Comparison of ENCODE assay signal across 15 cellular contexts in the genomic region with DNA sequence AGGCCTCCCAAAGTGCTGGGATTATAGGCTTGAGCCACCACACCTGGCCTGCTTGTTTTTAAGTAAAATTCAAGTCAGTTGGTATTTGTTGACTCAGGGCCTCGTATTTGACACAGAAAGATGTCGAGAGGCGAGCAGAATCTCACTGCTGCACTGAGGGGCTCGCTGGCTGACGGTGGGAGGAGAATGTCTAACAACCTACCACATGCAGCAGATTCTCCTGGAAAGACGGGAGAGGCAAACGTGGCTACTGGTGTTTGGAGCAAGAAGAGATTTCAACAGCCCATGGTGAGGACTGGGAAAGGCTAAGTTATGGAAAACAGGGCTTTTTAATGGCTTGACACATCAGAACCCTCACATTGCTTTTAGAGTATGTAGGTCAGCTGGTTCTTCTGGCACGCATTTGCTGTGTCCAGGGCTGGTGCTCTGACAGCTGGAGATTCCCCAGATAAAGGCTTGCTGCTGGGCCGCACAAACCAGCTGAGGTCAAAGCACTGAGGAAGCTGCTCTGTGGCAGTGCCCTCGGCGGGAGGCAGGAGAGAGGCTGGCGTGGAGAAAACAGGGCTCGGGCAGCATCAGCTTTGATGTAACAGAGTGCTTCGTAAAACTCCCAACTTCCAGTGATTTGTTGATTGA.
A peak's percentile ranks its signal among the peaks of the same experiment; 100 is the strongest.
DNase-seq lines count a peak whose midpoint lies in the region; ATAC-seq and TF ChIP-seq lines count a peak whose summit lies in the region.
"Had no signal": no experiment of that assay in that cellular context is flagged by ENCODE, and none has a peak within 500 bp of the region (broad histone marks: within the 10 kb centered on the region; RNA-seq: fewer than 3 reads in every experiment).

No MANE protein-coding gene starts in this region.

- TF ChIP-seq CTCF in choroid plexus epithelial cell (conservative IDR thresholded peaks at IDR 0.05; ENCODE audit: low read depth, low read length) = no peak
- no peak for TF ChIP-seq CTCF in mucosa of descending colon (IDR thresholded peaks at IDR 0.05)
- no peak for TF ChIP-seq CTCF in type B pancreatic cell (conservative IDR thresholded peaks at IDR 0.05)
- no peak for TF ChIP-seq CTCF in natural killer cell (IDR thresholded peaks at IDR 0.05)

- H3K36me3 Mint-ChIP-seq in type B pancreatic cell (no peaks in the 10 kb centered on the region), immature natural killer cell (no peaks in the 10 kb centered on the region), natural killer cell (no peaks in the 10 kb centered on the region)

- peaks cover 29% of the 10 kb centered on the region for H3K4me1 Mint-ChIP-seq in type B pancreatic cell (ENCODE audit: unreplicated experiment)
- peaks cover 0 to 1% of the 10 kb centered on the region in 2 donors for H3K4me1 Mint-ChIP-seq in immature natural killer cell
- H3K4me1 Mint-ChIP-seq in natural killer cell = peaks cover 0 to 5% of the 10 kb centered on the region in 2 donors
- H3K4me1 Mint-ChIP-seq: activated B cell treated with CpG ODN at 0.5 μM for 24 hours had no signal

- H3K27ac Mint-ChIP-seq in type B pancreatic cell (peak overlapping the region; percentile 51), immature natural killer cell (no peak overlapping the region), natural killer cell (no peak overlapping the region)
- H3K27ac Mint-ChIP-seq: activated B cell treated with CpG ODN at 0.5 μM for 24 hours; effector memory CD8-positive, alpha-beta T cell had no signal

- peak; percentile 9 for DNase-seq in DMS153 (lab: John Stamatoyannopoulos, UW)
- no peak for DNase-seq in DMS153 treated with DMSO at 0.1 percent for 48 hours (lab: John Stamatoyannopoulos, UW; ENCODE audit: unreplicated experiment)
- DNase-seq in choroid plexus epithelial cell (ENCODE audit: low read depth) = peak; percentile 42
- DNase-seq in mucosa of descending colon = no peak
- DNase-seq in type B pancreatic cell (ENCODE audit: extremely low spot score, unreplicated experiment) = no peak
- DNase-seq in DMS79 (lab: John Stamatoyannopoulos, UW) = no peak
- DNase-seq in immature natural killer cell = no peak
- DNase-seq in natural killer cell = no peak
- DNase-seq: activated B cell treated with CpG ODN at 0.5 μM for 24 hours; activated T-cell treated with anti-CD3 and anti-CD28 coated beads, Interleukin-2, amount 50 U/mL, for 1 hour; effector memory CD8-positive, alpha-beta T cell; NCI-H1694 treated with DMSO at 0.1 percent for 48 hours; NK-92 treated with Interleukin-12 subunit alpha and Interleukin-12 subunit beta, amount 100 ng/mL, for 24 hours; testis had no signal

- H3K4me1 ChIP-seq in mucosa of descending colon (ENCODE audit: low read depth) = peaks cover 7% of the 10 kb centered on the region
- H3K4me1 ChIP-seq: testis had no signal

- H3K36me3 ChIP-seq in mucosa of descending colon (ENCODE audit: low read depth) = no peaks in the 10 kb centered on the region

- H3K4me3 Mint-ChIP-seq in type B pancreatic cell (no peak overlapping the region), immature natural killer cell (no peak overlapping the region), natural killer cell (no peak overlapping the region)
- H3K4me3 Mint-ChIP-seq: activated B cell treated with CpG ODN at 0.5 μM for 24 hours; effector memory CD8-positive, alpha-beta T cell had no signal

- ATAC-seq in mucosa of descending colon (peak; percentile 4), natural killer cell (no peak)
- ATAC-seq: effector memory CD8-positive, alpha-beta T cell had no signal

- H3K4me3 ChIP-seq in choroid plexus epithelial cell (ENCODE audit: low read depth, low read length) (no peak overlapping the region), mucosa of descending colon (no peak overlapping the region)
- H3K4me3 ChIP-seq: SK-N-MC, testis had no signal

- H3K9me3 Mint-ChIP-seq in type B pancreatic cell (no peaks in the 10 kb centered on the region), immature natural killer cell (no peaks in the 10 kb centered on the region), natural killer cell (no peaks in the 10 kb centered on the region)

- H3K27me3 Mint-ChIP-seq in type B pancreatic cell (peaks cover 6% of the 10 kb centered on the region), immature natural killer cell (ENCODE audit: low read depth in 3 of 3) (peaks cover 2 to 12% (median 4%) of the 10 kb centered on the region in 3 donors), natural killer cell (ENCODE audit: low read depth in 2 of 2) (peaks cover 3 to 12% of the 10 kb centered on the region in 2 donors)
- H3K27me3 Mint-ChIP-seq: activated B cell treated with CpG ODN at 0.5 μM for 24 hours had no signal

- no peaks in the 10 kb centered on the region for H3K9me3 ChIP-seq in mucosa of descending colon
- H3K9me3 ChIP-seq: testis had no signal

- intact Hi-C loops in mucosa of descending colon (cut with DNase I, micrococcal nuclease) = no loop called here
- intact Hi-C loops in natural killer cell (cut with micrococcal nuclease) = no loop called here

Comparison
In these comparisons a context has a peak if more than half of its experiments do, and no peak if none do; other contexts are left out.
1. DNase-seq: peak in DMS153 (single experiment) and choroid plexus epithelial cell (single experiment); none in DMS153 treated with DMSO at 0.1 percent for 48 hours (single experiment), mucosa of descending colon (0 of 3), type B pancreatic cell (single experiment), DMS79 (single experiment), immature natural killer cell (0 of 3) and natural killer cell (single experiment).